1 cellular context compared by ENCODE assay signal in genomic region chr5:159850192-159850573, GRCh38.
TF ChIP-seq lines count a peak whose summit lies in the region.

No MANE protein-coding gene starts in this region.

TF ChIP-seq in GM23338, 12 proteins besides CTCF, POLR2A, EP300 and RAD21 (continued from another document):
- TF ChIP-seq EZH2 (IDR thresholded peaks at IDR 0.05; ENCODE audit: low read depth, unreplicated experiment) (no peak), POLR2AphosphoS5 (IDR thresholded peaks at IDR 0.05; ENCODE audit: low read depth) (no peak), STAT1 (IDR thresholded peaks at IDR 0.05; ENCODE audit: unreplicated experiment) (no peak), CREB1 (CRISPR knock-in tag; IDR thresholded peaks at IDR 0.05; ENCODE audit: low read depth) (no peak), ZNF462 (CRISPR knock-in tag; IDR thresholded peaks at IDR 0.05) (no peak), NANOG (IDR thresholded peaks at IDR 0.05; ENCODE audit: borderline replicate concordance) (no peak), JUNB (IDR thresholded peaks at IDR 0.05; ENCODE audit: unreplicated experiment) (no peak)
